ENCODE assay signal across 18 cellular contexts in the genomic region with DNA sequence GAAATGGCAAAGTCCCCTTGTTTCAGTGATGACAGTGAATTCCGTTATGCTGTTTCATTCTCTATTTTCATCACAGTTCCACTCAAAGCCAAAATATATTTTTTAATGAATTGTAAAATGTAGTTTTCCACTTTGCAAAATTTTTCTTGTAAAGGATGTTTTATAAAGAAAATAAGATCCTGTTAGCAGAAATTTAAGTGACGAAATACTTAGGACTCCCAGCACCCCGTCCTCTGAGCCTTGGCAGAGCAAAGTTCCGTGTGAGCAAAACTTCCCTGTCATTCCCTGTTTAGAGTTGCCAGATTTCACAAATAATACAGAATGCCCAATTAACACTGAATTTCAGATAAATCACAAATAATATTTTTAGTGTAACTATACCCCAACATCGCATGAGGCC.
A peak's percentile ranks its signal among the peaks of the same experiment; 100 is the strongest.
DNase-seq lines count a peak whose midpoint lies in the region; ATAC-seq and TF ChIP-seq lines count a peak whose summit lies in the region.
"Had no signal": no experiment of that assay in that cellular context is flagged by ENCODE, and none has a peak within 500 bp of the region (broad histone marks: within the 10 kb centered on the region; RNA-seq: fewer than 3 reads in every experiment).

No MANE protein-coding gene starts in this region.

- no peaks in the 10 kb centered on the region for H3K79me2 ChIP-seq in osteoblast (ENCODE audit: insufficient read depth, low read length)

- intact Hi-C loops in prostate gland (cut with DNase I) = no loop called here

- DNase-seq in WERI-Rb-1 = no peak
- DNase-seq in fibroblast of gingiva (ENCODE audit: low read depth) = peak; percentile 69
- DNase-seq in osteoblast (ENCODE audit: insufficient read length, low spot score, missing footprints) = no peak
- DNase-seq in tibial nerve (ENCODE audit: low spot score in 2 of 2) = no peak
- no peak for DNase-seq in NOMO-1 (lab: John Stamatoyannopoulos, UW; ENCODE audit: unreplicated experiment in 2 of 2)
- DNase-seq in stimulated activated naive CD8-positive, alpha-beta T cell treated with anti-CD3 and anti-CD28 coated beads, Interleukin-15, Interleukin-2, amounts not matched to agents 100 U/mL and 50 U/mL, for 24 hours = no peak
- no peak for DNase-seq in prostate gland (ENCODE audit: low spot score)
- DNase-seq: gastrocnemius medialis; H9; KBM-7; left ventricle myocardium superior; naive thymus-derived CD4-positive, alpha-beta T cell; NCI-H2081 treated with DMSO at 0.1 percent for 48 hours; NCI-H510A treated with DMSO at 0.1 percent for 48 hours; SHP77 treated with DMSO at 0.1 percent for 48 hours; stimulated activated CD4-positive, alpha-beta T cell treated with anti-CD3 and anti-CD28 coated beads, Interleukin-1b, Interleukin-23, amount 100 ng/mL, for 48 hours had no signal

- H3K9me3 ChIP-seq in WERI-Rb-1 (ENCODE audit: severe bottlenecking) (peaks cover 4% of the 10 kb centered on the region), osteoblast (ENCODE audit: low read depth, low read length) (no peaks in the 10 kb centered on the region), tibial nerve (no peaks in the 10 kb centered on the region), prostate gland (no peaks in the 10 kb centered on the region)
- H3K9me3 ChIP-seq: adrenal gland, gastrocnemius medialis had no signal

- no peak for ATAC-seq in stimulated activated naive CD8-positive, alpha-beta T cell treated with anti-CD3 and anti-CD28 coated beads, Interleukin-15, Interleukin-2, amounts not matched to agents 100 U/mL and 50 U/mL, for 24 hours
- ATAC-seq: naive thymus-derived CD4-positive, alpha-beta T cell had no signal

- no peaks in the 10 kb centered on the region for H3K36me3 ChIP-seq in WERI-Rb-1
- no peaks in the 10 kb centered on the region for H3K36me3 ChIP-seq in osteoblast (ENCODE audit: insufficient read depth, low read length)
- H3K36me3 ChIP-seq in tibial nerve = no peaks in the 10 kb centered on the region
- no peaks in the 10 kb centered on the region for H3K36me3 ChIP-seq in prostate gland
- H3K36me3 ChIP-seq: adrenal gland, gastrocnemius medialis had no signal

- H3K4me3 ChIP-seq in WERI-Rb-1 (ENCODE audit: low read depth, low read length) (peak overlapping the region; percentile 39), osteoblast (ENCODE audit: insufficient read depth, low read length) (no peak overlapping the region), tibial nerve (no peak overlapping the region), prostate gland (no peak overlapping the region)
- H3K4me3 ChIP-seq: adrenal gland; BLaER1 treated with 17β-estradiol and CSF1 and Interleukin-3, amounts not matched to agents 10 nM and 100 nM; gastrocnemius medialis had no signal

- H2AFZ ChIP-seq in osteoblast (ENCODE audit: low read length) = no peak overlapping the region

- peak overlapping the region; percentile 57 for H3K4me2 ChIP-seq in osteoblast (ENCODE audit: insufficient read depth, low read length)

- no peaks in the 10 kb centered on the region for H4K20me1 ChIP-seq in osteoblast (ENCODE audit: insufficient read depth, low read length)

- no peaks in the 10 kb centered on the region for H3K27me3 ChIP-seq in WERI-Rb-1 (ENCODE audit: insufficient read depth, low read depth, severe bottlenecking)
- H3K27me3 ChIP-seq in osteoblast (ENCODE audit: insufficient read depth, low read length) = no peaks in the 10 kb centered on the region
- H3K27me3 ChIP-seq in tibial nerve = no peaks in the 10 kb centered on the region
- no peaks in the 10 kb centered on the region for H3K27me3 ChIP-seq in prostate gland (replicated peaks; ENCODE audit: insufficient read depth)
- H3K27me3 ChIP-seq: adrenal gland; BLaER1 treated with 17β-estradiol and CSF1 and Interleukin-3, amounts not matched to agents 10 nM and 100 nM; gastrocnemius medialis had no signal

- no peak for TF ChIP-seq POLR2A in tibial nerve (IDR thresholded peaks at IDR 0.05)
- no peak for TF ChIP-seq POLR2A in prostate gland (IDR thresholded peaks at IDR 0.05)

- no peak for TF ChIP-seq EP300 in tibial nerve (IDR thresholded peaks at IDR 0.05)

- 38 to 46% methylated on average over 5 of the region's 5 CpGs for WGBS in tibial nerve, 2 donors
- WGBS in prostate gland = 84% methylated on average over 5 of the region's 5 CpGs

- H3K27ac ChIP-seq in WERI-Rb-1 (peak overlapping the region; percentile 99), osteoblast (ENCODE audit: low read depth, low read length) (peak overlapping the region; percentile 62), tibial nerve (peak overlapping the region in 3 of 4 donors; percentile 57 to 82 (median 79)), prostate gland (no peak overlapping the region)

- TF ChIP-seq CTCF in WERI-Rb-1 (IDR thresholded peaks at IDR 0.05; ENCODE audit: low read depth, low read length) = no peak
- no peak for TF ChIP-seq CTCF in osteoblast (IDR thresholded peaks at IDR 0.05; ENCODE audit: extremely low read depth, low read depth, low read length)
- no peak for TF ChIP-seq CTCF in tibial nerve (IDR thresholded peaks at IDR 0.05)
- TF ChIP-seq CTCF in prostate gland (IDR thresholded peaks at IDR 0.05) = no peak

- peaks cover 26% of the 10 kb centered on the region for H3K4me1 ChIP-seq in osteoblast (ENCODE audit: insufficient read depth, low read length)
- peaks cover 0 to 29% (median 9%) of the 10 kb centered on the region in 4 donors for H3K4me1 ChIP-seq in tibial nerve
- H3K4me1 ChIP-seq in prostate gland (replicated peaks) = no peaks in the 10 kb centered on the region

Comparison
In these comparisons a context has a peak if more than half of its experiments do, and no peak if none do; other contexts are left out.
1. H3K27ac ChIP-seq: peak in WERI-Rb-1 (single experiment), osteoblast (single experiment) and tibial nerve (3 of 4); none in prostate gland (0 of 2).